Comparison of ENCODE assay signal across 25 cellular contexts in the genomic region with DNA sequence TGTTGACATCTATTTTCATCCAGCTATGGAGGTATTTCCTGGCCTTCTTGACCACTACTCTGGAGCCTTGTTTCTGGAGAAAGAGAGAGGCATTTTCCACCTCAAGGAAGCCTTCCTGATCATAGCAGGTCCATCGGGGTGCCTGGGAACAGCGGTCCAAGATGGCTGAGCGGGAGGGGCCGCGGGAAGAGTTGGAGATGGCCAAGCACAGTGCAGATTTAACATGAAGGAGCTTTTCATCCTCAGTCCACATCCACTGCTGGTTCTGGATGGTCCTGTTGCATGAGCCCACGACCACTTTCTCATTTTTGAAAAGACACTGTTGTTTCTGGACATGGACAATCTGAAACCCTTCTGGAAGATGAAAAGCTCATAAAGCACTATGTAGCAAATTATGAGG. TPM values are rescaled to one million over a fixed set of nuclear protein-coding genes. Genes with fewer than 3 reads are reported as not detected.
"Had no signal": no experiment of that assay in that cellular context is flagged by ENCODE, and none has a peak within 500 bp of the region (broad histone marks: within the 10 kb centered on the region; RNA-seq: fewer than 3 reads in every experiment).

No MANE protein-coding gene starts in this region.

- H3K4me2 ChIP-seq: hepatocyte had no signal

- H3K79me2 ChIP-seq: hepatocyte, parathyroid adenoma had no signal

- H3K36me3 ChIP-seq: adrenal gland, ascending aorta, brain microvascular endothelial cell, sigmoid colon, tibial artery, vagina had no signal

- H3K9ac ChIP-seq: parathyroid adenoma had no signal

- H2AFZ ChIP-seq: hepatocyte, parathyroid adenoma had no signal

- ATAC-seq: activated T-cell treated with anti-CD3 and anti-CD28 coated beads, Interleukin-2, amount 50 U/mL, for 4 hours; stimulated activated naive CD8-positive, alpha-beta T cell treated with anti-CD3 and anti-CD28 coated beads, Interleukin-15, Interleukin-2, amounts not matched to agents 100 U/mL and 50 U/mL, for 24 hours; WTC11 had no signal

- H3K4me1 ChIP-seq: adrenal gland, ascending aorta, parathyroid adenoma, sigmoid colon, tibial artery, vagina had no signal

- H3K9me3 ChIP-seq: adrenal gland, ascending aorta, sigmoid colon, tibial artery, vagina had no signal

- DNase-seq: activated CD8-positive, alpha-beta memory T cell treated with anti-CD3 and anti-CD28 coated beads for 24 hours; activated CD8-positive, alpha-beta memory T cell treated with anti-CD3 and anti-CD28 coated beads, Interleukin-2, amount 50 U/mL, for 4 hours; activated naive CD4-positive, alpha-beta T cell; activated T-cell treated with anti-CD3 and anti-CD28 coated beads, Interleukin-2, amount 50 U/mL, for 4 hours; brain microvascular endothelial cell; foreskin fibroblast; immature natural killer cell; kidney glomerular epithelial cell; naive B cell; nucleus accumbens; sigmoid colon; stimulated activated CD4-positive, alpha-beta T cell treated with anti-CD3 and anti-CD28 coated beads, Interleukin-4, amount 100 ng/mL, for 24 hours; stimulated activated naive CD8-positive, alpha-beta T cell treated with anti-CD3 and anti-CD28 coated beads, Interleukin-15, Interleukin-2, amounts not matched to agents 100 U/mL and 50 U/mL, for 24 hours; substantia nigra; T1000; tibial artery had no signal

- H3K27me3 ChIP-seq: ascending aorta, brain microvascular endothelial cell, hepatocyte, sigmoid colon, tibial artery, vagina had no signal

- H3K27ac ChIP-seq: adrenal gland, ascending aorta, brain microvascular endothelial cell, epithelial cell of prostate, hepatocyte, tibial artery, vagina had no signal

- H3K4me3 ChIP-seq: ascending aorta, hepatocyte, sigmoid colon had no signal

- FAIRE-seq: colon had no signal

RNA-seq across cellular contexts. Expression of gene PTPRB, which starts 1.5 kb away (rescaled TPM):
- total RNA-seq: activated T-helper 2 cell treated with anti-CD3 and anti-CD28 coated beads, Interferon-gamma antibody, Interleukin-2, Interleukin-4, amounts not matched to agents 10 μg/mL and 5 μg/mL and 100 μg/mL, durations not matched to agents 14 hours and 24 hours and 36 hours had no signal
